Comparison of ENCODE assay signal across 1 cellular context in the genomic region with DNA sequence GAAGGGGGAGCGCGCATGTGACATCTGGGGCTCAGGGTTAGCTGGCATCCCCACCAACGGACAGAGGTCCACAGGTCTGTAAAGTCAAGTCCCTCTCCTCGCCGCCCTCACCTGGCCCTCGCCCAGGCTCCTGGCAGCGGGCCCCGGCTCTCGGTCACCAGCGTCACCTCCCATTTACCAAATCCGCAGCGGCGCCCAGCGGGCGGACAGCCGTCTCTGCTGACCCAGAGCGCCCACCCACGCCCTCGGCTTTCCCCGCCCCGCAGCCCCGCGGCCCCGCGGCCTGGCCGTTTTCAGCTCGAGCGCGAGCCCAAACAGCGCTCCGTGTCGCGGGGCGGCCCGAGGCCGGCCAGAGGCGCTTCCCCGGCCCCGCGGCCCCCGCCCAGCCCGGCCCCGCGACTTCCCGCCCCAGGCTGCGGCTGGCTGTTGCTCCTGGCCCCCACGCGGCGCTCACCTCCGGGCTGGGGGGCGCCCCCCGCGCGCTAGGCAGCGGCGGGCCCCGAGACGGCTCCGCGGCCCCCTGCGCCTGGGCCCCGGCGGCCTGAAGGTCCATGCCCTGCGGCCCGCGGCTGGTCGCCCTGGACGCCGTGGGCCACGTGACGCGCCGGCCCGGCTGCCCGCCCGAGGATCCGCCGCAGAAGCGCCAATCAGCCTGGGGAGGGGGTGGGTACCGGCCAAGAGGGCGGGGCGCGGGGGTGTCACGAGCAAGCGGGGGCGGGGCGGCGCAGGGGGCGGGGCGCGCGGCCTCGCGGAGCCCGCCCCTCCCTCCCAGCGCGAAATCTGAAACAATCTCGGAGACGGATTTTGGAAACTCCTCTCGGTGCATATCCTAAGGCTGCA.
A peak's percentile ranks its signal among the peaks of the same experiment; 100 is the strongest.
TF ChIP-seq lines count a peak whose summit lies in the region.

Gene COPRS (minus strand): TSS at position 598 of the 840 bp plus-strand sequence. CDS start 45 bp downstream, at position 553.

TF ChIP-seq in IMR-90, 13 proteins besides CTCF, POLR2A, EP300 and RAD21:
- no peak for TF ChIP-seq RCOR1 (IDR thresholded peaks at IDR 0.05; ENCODE audit: insufficient replicate concordance, low read length)
- no peak for TF ChIP-seq NFE2L2 (IDR thresholded peaks at IDR 0.05; ENCODE audit: low read depth, low read length)
- peak; percentile 79; the same call in 1 of the 2 replicates for TF ChIP-seq MXI1 (IDR thresholded peaks at IDR 0.05; ENCODE audit: borderline replicate concordance, low read depth, low read length)
- TF ChIP-seq USF2 (IDR thresholded peaks at IDR 0.05; ENCODE audit: low read depth, low read length), result peak; percentile 94
- TF ChIP-seq MAZ (IDR thresholded peaks at IDR 0.05; ENCODE audit: borderline replicate concordance, low read depth, low read length), result peak; percentile 24; the same call in 1 of the 2 replicates
